Comparison of ENCODE assay signal across 1 cellular context in genomic region chrX:3345281-3346081, GRCh38.
TF ChIP-seq lines count a peak whose summit lies in the region.

No MANE protein-coding gene starts in this region.

TF ChIP-seq in HEK293, 187 proteins besides CTCF, POLR2A, EP300 and RAD21 (continued from another document):
- no peak for TF ChIP-seq PRDM4 (tag by site-specific recombination; IDR thresholded peaks at IDR 0.05)
- no peak for TF ChIP-seq SP3 (tag by site-specific recombination; IDR thresholded peaks at IDR 0.05)
